11 cellular contexts compared by ENCODE assay signal in genomic region chr3:51311055-51311454, GRCh38.
A peak's percentile ranks its signal among the peaks of the same experiment; 100 is the strongest.
DNase-seq lines count a peak whose midpoint lies in the region; ATAC-seq, FAIRE-seq and TF ChIP-seq lines count a peak whose summit lies in the region.
"Had no signal": no experiment of that assay in that cellular context is flagged by ENCODE, and none has a peak within 500 bp of the region (broad histone marks: within the 10 kb centered on the region; RNA-seq: fewer than 3 reads in every experiment).

No MANE protein-coding gene starts in this region.

- peak; percentile 15 to 32; a peak in 1 of 5 replicates for TF ChIP-seq RAD21 in A549 (conservative IDR thresholded peaks at IDR 0.05 in 1 of 2, IDR thresholded peaks at IDR 0.05 in 1 of 2)

- TF ChIP-seq EP300 in A549 (IDR thresholded peaks at IDR 0.05) = no peak

- H3K9me3 ChIP-seq in A549 = 0 out of 3 replicates have a peak, but pooled peaks cover 3% of the 10 kb centered on the region
- H3K9me3 ChIP-seq: mucosa of descending colon, vagina had no signal

- TF ChIP-seq POLR2A in A549 (IDR thresholded peaks at IDR 0.05; ENCODE audit: low read length) = no peak

- CTCF ChIA-PET in A549 (lab: Yijun Ruan, JAX) = interaction anchor here (0.6 to 3.5 kb wide), 9 partner anchors 8 to 696 kb away, joined by 3 to 16 read pairs (median 4); no protein-coding TSS in a partner anchor
- CTCF ChIA-PET in GM10248 (lab: Yijun Ruan, JAX) = interaction anchor here (0.9 to 2.0 kb wide), 6 partner anchors 38 to 697 kb away, joined by 3 to 5 read pairs (median 4); no protein-coding TSS in a partner anchor

- DNase-seq in A549 (ENCODE audit: low read depth in 1 of 2, low spot score in 1 of 2) (peak; percentile 20 to 21), GM10248 (ENCODE audit: extremely low spot score) (peak; percentile 31), RPMI7951 (ENCODE audit: low read depth) (peak; percentile 24), foreskin fibroblast (peak; percentile 7 to 52), inferior parietal cortex (ENCODE audit: extremely low spot score) (no peak), NCI-H1694 (lab: John Stamatoyannopoulos, UW) (no peak)

- 0% methylated on average over 1 of the region's 1 CpG for WGBS in A549 (ENCODE audit: missing lambda C conversion rate)

- POLR2A ChIA-PET in A549 (lab: Yijun Ruan, JAX) = no interaction called here
- POLR2A ChIA-PET in GM10248 (lab: Yijun Ruan, JAX) = no interaction called here

- TF ChIP-seq CTCF in A549 (IDR thresholded peaks at IDR 0.05) = peak; percentile 40
- TF ChIP-seq CTCF in GM10248 (IDR thresholded peaks at IDR 0.05; ENCODE audit: control extremely low read depth, extremely low read depth, low read depth, missing control alignments) = peak; percentile 36
- TF ChIP-seq CTCF in foreskin fibroblast (IDR thresholded peaks at IDR 0.05; ENCODE audit: low read depth, low read length) = peak; percentile 40

- H3K4me1 ChIP-seq in A549 = no peaks in the 10 kb centered on the region
- H3K4me1 ChIP-seq: vagina had no signal

- peak; percentile 70 to 72; a peak in 5 of 6 replicates for ATAC-seq in A549
- no peak for ATAC-seq in GM21390 (IDR thresholded peaks at IDR 0.05; ENCODE audit: unreplicated experiment)
- ATAC-seq in HG02840 (IDR thresholded peaks at IDR 0.05; ENCODE audit: low FRiP score, unreplicated experiment) = no peak
- ATAC-seq: mucosa of descending colon had no signal

- no peak for FAIRE-seq in A549 (lab: Jason Lieb, UNC)
- FAIRE-seq: TTC549 had no signal

- H3K4me2 ChIP-seq in A549 = no peak overlapping the region

- no peak overlapping the region for H3K27ac ChIP-seq in A549
- H3K27ac ChIP-seq: vagina had no signal

- H3K4me3 ChIP-seq in A549 (no peak overlapping the region), foreskin fibroblast (ENCODE audit: low read depth in 1 of 2, low read length in 2 of 2) (no peak overlapping the region)
- H3K4me3 ChIP-seq: mucosa of descending colon, vagina had no signal

TF ChIP-seq in A549, 52 proteins besides CTCF, POLR2A, EP300 and RAD21:
- TF ChIP-seq SMC3 (IDR thresholded peaks at IDR 0.05) (peak; percentile 42; the same call in 2 of the 3 replicates), POLR2AphosphoS2 (conservative IDR thresholded peaks at IDR 0.05; ENCODE audit: low read length) (no peak), CBX2 (IDR thresholded peaks at IDR 0.05; ENCODE audit: borderline replicate concordance, low read depth) (no peak), JUN (IDR thresholded peaks at IDR 0.05) (no peak)

Comparison
In these comparisons a context has a peak if more than half of its experiments do, and no peak if none do; other contexts are left out.
1. ATAC-seq: peak in A549 (2 of 2); none in GM21390 (single experiment) and HG02840 (single experiment).
2. DNase-seq: peak in A549 (2 of 2), GM10248 (single experiment), RPMI7951 (single experiment) and foreskin fibroblast (2 of 2); none in inferior parietal cortex (single experiment) and NCI-H1694 (single experiment).
3. Peak in every context shown above with its lines, with median percentiles within 50 percentile points of each other: CTCF ChIP-seq.